1 cellular context compared by ENCODE assay signal in the genomic region with DNA sequence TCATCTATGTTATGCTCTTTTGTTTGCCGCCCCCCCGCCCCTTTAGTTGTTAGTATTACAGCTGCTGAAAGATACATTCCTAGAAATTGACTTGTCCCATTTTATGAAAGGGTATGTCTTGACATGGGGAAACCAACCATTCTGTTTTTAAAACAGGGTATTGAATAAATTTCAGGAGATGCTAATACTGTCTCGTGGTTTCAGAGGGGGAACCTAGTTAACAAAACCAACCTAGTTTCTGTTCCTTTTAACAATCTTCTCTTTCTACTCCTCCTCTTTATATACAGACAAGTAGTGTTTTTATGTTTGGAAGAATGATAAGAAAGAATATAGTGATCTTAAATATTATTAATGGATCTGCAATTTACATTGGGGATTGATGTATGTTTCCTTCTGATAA.
TF ChIP-seq lines count a peak whose summit lies in the region.

No MANE protein-coding gene starts in this region.

TF ChIP-seq in GM12878, 131 proteins besides CTCF, POLR2A, EP300 and RAD21:
- no peak for TF ChIP-seq TCF3 (IDR thresholded peaks at IDR 0.05; ENCODE audit: borderline replicate concordance, insufficient read depth, low read depth, low read length)
- peak in 1 of 2 experiments; percentile 18; a peak in 2 of 4 replicates for TF ChIP-seq BHLHE40 (IDR thresholded peaks at IDR 0.05; ENCODE audit: borderline replicate concordance in 1 of 2, low read depth in 2 of 2, low read length in 1 of 2)
- TF ChIP-seq SPI1 (IDR thresholded peaks at IDR 0.05; ENCODE audit: borderline replicate concordance, insufficient read depth, low read depth, low read length): peak; percentile 86
- peak; percentile 47; the same call in 1 of the 2 replicates for TF ChIP-seq RELB (IDR thresholded peaks at IDR 0.05; ENCODE audit: low read depth)
- peak; percentile 44 for TF ChIP-seq SKIL (IDR thresholded peaks at IDR 0.05; ENCODE audit: low read depth, poor library complexity, severe bottlenecking)
- peak; percentile 28; the same call in 1 of the 2 replicates for TF ChIP-seq MTA2 (IDR thresholded peaks at IDR 0.05; ENCODE audit: low read depth)
- peak; percentile 52; the same call in 1 of the 2 replicates for TF ChIP-seq NFIC (IDR thresholded peaks at IDR 0.05; ENCODE audit: low read depth, low read length)
- no peak for TF ChIP-seq SMAD1 (IDR thresholded peaks at IDR 0.05; ENCODE audit: low read depth, partially characterized antibody)
- TF ChIP-seq RUNX3 (IDR thresholded peaks at IDR 0.05; ENCODE audit: low read length): peak; percentile 86
- no peak for TF ChIP-seq POLR2AphosphoS5 (IDR thresholded peaks at IDR 0.05; ENCODE audit: low read length)
- no peak; the same call in 1 of the 2 replicates for TF ChIP-seq SMC3 (IDR thresholded peaks at IDR 0.05; ENCODE audit: borderline replicate concordance, low read length)
- peak; percentile 16; the same call in 1 of the 2 replicates for TF ChIP-seq ATF2 (IDR thresholded peaks at IDR 0.05; ENCODE audit: low read length)
